In the genomic region with DNA sequence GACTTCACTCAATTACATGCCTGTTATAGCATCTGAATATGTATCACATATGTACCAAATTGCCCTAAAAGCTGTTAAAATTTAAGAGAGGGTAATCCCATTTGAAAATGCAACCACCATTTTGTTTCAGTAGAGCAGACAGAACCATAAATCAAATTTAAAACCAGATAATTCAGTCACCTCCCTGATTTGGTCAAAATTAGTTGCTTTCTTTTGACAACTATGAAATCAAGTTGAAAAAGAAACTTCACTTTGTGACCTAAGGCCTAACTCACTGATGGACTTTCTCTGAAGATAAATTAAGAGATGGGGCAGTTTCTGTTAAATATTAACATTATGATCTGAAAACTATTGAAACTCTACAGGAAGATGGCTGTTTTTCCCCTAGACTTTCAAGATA, we compare ENCODE assay signal across 11 cellular contexts.
"Had no signal": no experiment of that assay in that cellular context is flagged by ENCODE, and none has a peak within 500 bp of the region (broad histone marks: within the 10 kb centered on the region; RNA-seq: fewer than 3 reads in every experiment).

No MANE protein-coding gene starts in this region.

- ATAC-seq: left colon; natural killer cell treated with Interleukin-12 subunit alpha and Interleukin-12 subunit beta and Interleukin-15 and Interleukin-18, amount 100 ng/mL, for 72 hours; T-helper 17 cell had no signal

- H3K27me3 Mint-ChIP-seq: activated CD4-positive, alpha-beta T cell treated with anti-CD3 and anti-CD28 coated beads, Interleukin-2, amount 10 ng/mL, durations not matched to agents 7 days and 5 days; natural killer cell treated with Interleukin-12 subunit alpha and Interleukin-12 subunit beta and Interleukin-15 and Interleukin-18, amount 100 ng/mL, for 72 hours; T-helper 17 cell had no signal

- H3K27me3 ChIP-seq: tibial nerve, vagina had no signal

- H3K27ac Mint-ChIP-seq: activated CD4-positive, alpha-beta T cell treated with anti-CD3 and anti-CD28 coated beads, Interleukin-2, amount 10 ng/mL, durations not matched to agents 7 days and 5 days; natural killer cell treated with Interleukin-12 subunit alpha and Interleukin-12 subunit beta and Interleukin-15 and Interleukin-18, amount 100 ng/mL, for 72 hours; T-helper 17 cell had no signal

- H3K9me3 Mint-ChIP-seq: activated CD4-positive, alpha-beta T cell treated with anti-CD3 and anti-CD28 coated beads, Interleukin-2, amount 10 ng/mL, durations not matched to agents 7 days and 5 days; natural killer cell treated with Interleukin-12 subunit alpha and Interleukin-12 subunit beta and Interleukin-15 and Interleukin-18, amount 100 ng/mL, for 72 hours had no signal

- H3K4me3 Mint-ChIP-seq: activated CD4-positive, alpha-beta T cell treated with anti-CD3 and anti-CD28 coated beads, Interleukin-2, amount 10 ng/mL, durations not matched to agents 7 days and 5 days; natural killer cell treated with Interleukin-12 subunit alpha and Interleukin-12 subunit beta and Interleukin-15 and Interleukin-18, amount 100 ng/mL, for 72 hours; T-helper 17 cell had no signal

- H3K27ac ChIP-seq: vagina had no signal

- DNase-seq: activated CD4-positive, alpha-beta T cell treated with anti-CD3 and anti-CD28 coated beads, Interleukin-2, amount 10 ng/mL, durations not matched to agents 7 days and 5 days; activated CD4-positive, CD25-positive, alpha-beta regulatory T cell; activated naive CD4-positive, alpha-beta T cell treated with anti-CD3 and anti-CD28 coated beads, Interleukin-2, amount 50 U/mL, for 16 hours; activated T-cell treated with anti-CD3 and anti-CD28 coated beads for 4 hours; left colon; occipital lobe; T-helper 17 cell had no signal

- H3K9me3 ChIP-seq: tibial nerve, vagina had no signal

- H3K4me3 ChIP-seq: skin epidermis, tibial nerve, vagina had no signal
